ENCODE assay signal across 8 cellular contexts in genomic region chr2:158034198-158034831, GRCh38.
DNase-seq lines count a peak whose midpoint lies in the region; ATAC-seq and TF ChIP-seq lines count a peak whose summit lies in the region.

No MANE protein-coding gene starts in this region.

- ATAC-seq in HG03565 (IDR thresholded peaks at IDR 0.05; ENCODE audit: unreplicated experiment) (peak; percentile 61), left lung (peak; percentile 92)

- no peak overlapping the region for H3K4me2 ChIP-seq in mammary epithelial cell (ENCODE audit: insufficient read depth, low read depth, low read length)

- H3K36me3 ChIP-seq in mammary epithelial cell (ENCODE audit: insufficient read depth, low read length) (no peaks in the 10 kb centered on the region), left lung (no peaks in the 10 kb centered on the region)

- no peak overlapping the region for H2AFZ ChIP-seq in mammary epithelial cell (ENCODE audit: low read depth, low read length)

- no peak overlapping the region for H3K4me3 ChIP-seq in mammary epithelial cell (replicated peaks in 1 of 3; ENCODE audit: insufficient read depth in 1 of 3, low read depth in 2 of 3, low read length in 3 of 3)
- H3K4me3 ChIP-seq in left lung, result no peak overlapping the region

- intact Hi-C loops in mammary epithelial cell (cut with micrococcal nuclease), result loop anchor here (1.0 to 5.0 kb wide), 4 partner anchors 143 to 720 kb away; partner anchors contain the start of genes CCDC148 and PKP4
- intact Hi-C loops in left lung (cut with DNase I), result no loop called here

- TF ChIP-seq CTCF in GM12874 (IDR thresholded peaks at IDR 0.05; ENCODE audit: insufficient read depth, low read depth, low read length), result peak; percentile 35; the same call in 1 of the 2 replicates
- peak; percentile 27 to 65 for TF ChIP-seq CTCF in mammary epithelial cell (conservative IDR thresholded peaks at IDR 0.05 in 1 of 2, IDR thresholded peaks at IDR 0.05 in 1 of 2; ENCODE audit: extremely low read depth in 1 of 2, insufficient read depth in 1 of 2, low read depth in 1 of 2, low read length in 2 of 2)
- TF ChIP-seq CTCF in left lung (IDR thresholded peaks at IDR 0.05), result peak; percentile 37 to 54

- CTCF ChIA-PET in mammary epithelial cell (lab: Charles Lee; ENCODE audit: low non-redundant PET), result interaction anchor here (0.6 kb wide), 1 partner anchor 699 kb away, joined by 3 read pairs; no protein-coding TSS in a partner anchor

- H3K4me1 ChIP-seq in mammary epithelial cell (ENCODE audit: insufficient read depth, low read length) (no peaks in the 10 kb centered on the region), left lung (no peaks in the 10 kb centered on the region)

- H3K27ac ChIP-seq in mammary epithelial cell (ENCODE audit: insufficient read depth, low read depth, low read length) (no peak overlapping the region), left lung (no peak overlapping the region)

- H3K9me3 ChIP-seq in mammary epithelial cell (replicated peaks; ENCODE audit: insufficient read depth, low read length), result no peaks in the 10 kb centered on the region
- H3K9me3 ChIP-seq in left lung, result no peaks in the 10 kb centered on the region

- H3K79me2 ChIP-seq in mammary epithelial cell (ENCODE audit: insufficient read depth, low read length), result no peaks in the 10 kb centered on the region

- in situ Hi-C loops in mammary epithelial cell (cut with MboI; ENCODE audit: low sequenced_read_pairs in 2 of 2), result loop anchor here (5.0 to 10.0 kb wide), 2 partner anchors 710 to 713 kb away; no protein-coding TSS in a partner anchor

- 38% methylated on average over 7 of the region's 7 CpGs for WGBS in mammary epithelial cell (ENCODE audit: low coverage, missing lambda C conversion rate)

- dilution Hi-C loops in mammary epithelial cell (cut with HindIII; ENCODE audit: low sequenced_read_pairs), result loop anchor here (10.0 kb wide), 1 partner anchor 140 kb away; no protein-coding TSS in a partner anchor

- no TSS peak for BruUV-seq in mammary epithelial cell (replicated peaks; lab: Mats Ljungman, UMichigan)

- H4K20me1 ChIP-seq in mammary epithelial cell (ENCODE audit: insufficient read depth, low read length), result no peaks in the 10 kb centered on the region

- DNase-seq in AG08395 (ENCODE audit: low spot score), result peak; percentile 72
- DNase-seq in NCI-H748 (lab: John Stamatoyannopoulos, UW; ENCODE audit: unreplicated experiment), result peak; percentile 77
- peak; percentile 43 for DNase-seq in mammary epithelial cell
- DNase-seq in left lung, result no peak
- no peak for DNase-seq in activated CD4-positive, CD25-positive, alpha-beta regulatory T cell (lab: John Stamatoyannopoulos, UW)
- DNase-seq in activated naive CD4-positive, alpha-beta T cell (lab: John Stamatoyannopoulos, UW), result no peak

- H3K9ac ChIP-seq in mammary epithelial cell (ENCODE audit: insufficient read depth, low read length), result no peak overlapping the region

- H3K27me3 ChIP-seq in mammary epithelial cell (ENCODE audit: insufficient read depth, low read length) (peaks cover 3% of the 10 kb centered on the region), left lung (no peaks in the 10 kb centered on the region)

Comparison
In these comparisons a context has a peak if more than half of its experiments do, and no peak if none do; other contexts are left out.
1. DNase-seq: peak in AG08395 (single experiment), NCI-H748 (single experiment) and mammary epithelial cell (single experiment); none in left lung (0 of 2), activated CD4-positive, CD25-positive, alpha-beta regulatory T cell (0 of 4) and activated naive CD4-positive, alpha-beta T cell (0 of 4).
2. Peak in every context shown above with its lines, with median percentiles within 50 percentile points of each other: CTCF ChIP-seq.